In the genomic region with DNA sequence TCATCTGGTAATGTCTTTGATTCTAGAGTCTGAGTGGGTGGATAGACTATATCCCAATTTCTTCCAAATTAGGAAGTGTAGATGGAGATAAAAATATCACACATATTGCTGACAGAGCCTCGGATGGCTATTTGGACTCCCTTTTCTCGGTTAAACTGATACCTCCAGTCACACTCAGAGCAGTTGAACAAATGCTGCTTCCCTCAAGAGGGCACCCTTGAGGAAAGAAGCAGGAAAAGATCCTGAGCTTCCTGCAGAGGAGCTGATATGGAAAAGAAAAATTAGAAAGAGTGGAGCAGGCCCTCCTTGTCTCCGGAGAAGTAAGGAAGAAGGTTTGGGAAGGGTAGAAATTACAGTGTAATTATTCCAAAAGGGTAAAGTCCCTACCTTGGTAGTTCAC, we compare ENCODE assay signal across 11 cellular contexts.
A peak's percentile ranks its signal among the peaks of the same experiment; 100 is the strongest.
DNase-seq lines count a peak whose midpoint lies in the region; ATAC-seq, FAIRE-seq and TF ChIP-seq lines count a peak whose summit lies in the region.
"Had no signal": no experiment of that assay in that cellular context is flagged by ENCODE, and none has a peak within 500 bp of the region (broad histone marks: within the 10 kb centered on the region; RNA-seq: fewer than 3 reads in every experiment).

No MANE protein-coding gene starts in this region.

- no peaks in the 10 kb centered on the region for H3K9me3 ChIP-seq in small intestine (ENCODE audit: control insufficient read depth, low read depth)
- no peaks in the 10 kb centered on the region for H3K9me3 ChIP-seq in smooth muscle cell (replicated peaks; ENCODE audit: low read depth)
- H3K9me3 ChIP-seq: lower lobe of right lung, upper lobe of left lung had no signal

- no peaks in the 10 kb centered on the region for H4K20me1 ChIP-seq in smooth muscle cell (ENCODE audit: low read depth)

- WGBS in small intestine, 3 donors: 18 to 48% (median 36%) methylated on average over 3 of the region's 3 CpGs
- WGBS in smooth muscle cell (ENCODE audit: low lambda C conversion rate): 60% methylated on average over 3 of the region's 3 CpGs

- H2AFZ ChIP-seq in smooth muscle cell (ENCODE audit: low read depth): no peak overlapping the region

- H3K27me3 ChIP-seq in foreskin keratinocyte (no peaks in the 10 kb centered on the region), small intestine (ENCODE audit: control insufficient read depth in 2 of 2, insufficient read depth in 2 of 2, low read length in 2 of 2) (no peaks in the 10 kb centered on the region), smooth muscle cell (ENCODE audit: low read depth) (no peaks in the 10 kb centered on the region)
- H3K27me3 ChIP-seq: cardiac muscle cell, upper lobe of left lung had no signal

- peak; percentile 41 for ATAC-seq in foreskin keratinocyte
- ATAC-seq: lower lobe of right lung had no signal

- H3K9ac ChIP-seq in smooth muscle cell (ENCODE audit: low read depth): no peak overlapping the region

- no peak for FAIRE-seq in small intestine (lab: Jason Lieb, UNC)

- no peaks in the 10 kb centered on the region for H3K79me2 ChIP-seq in smooth muscle cell (ENCODE audit: low read depth)

- H3K4me2 ChIP-seq in smooth muscle cell: no peak overlapping the region

- H3K4me3 ChIP-seq in small intestine (ENCODE audit: low read depth in 1 of 2, low read length in 2 of 2): no peak overlapping the region
- no peak overlapping the region for H3K4me3 ChIP-seq in smooth muscle cell
- H3K4me3 ChIP-seq: cardiac muscle cell, lower lobe of right lung, upper lobe of left lung had no signal

- no peaks in the 10 kb centered on the region for H3K4me1 ChIP-seq in foreskin keratinocyte
- H3K4me1 ChIP-seq in small intestine (ENCODE audit: control insufficient read depth in 2 of 2, insufficient read depth in 1 of 2, low read depth in 1 of 2, low read length in 1 of 2): no peaks in the 10 kb centered on the region
- no peaks in the 10 kb centered on the region for H3K4me1 ChIP-seq in smooth muscle cell (ENCODE audit: low read depth)
- H3K4me1 ChIP-seq: lower lobe of right lung, upper lobe of left lung had no signal

- H3F3A ChIP-seq in smooth muscle cell (ENCODE audit: low read depth): no peaks in the 10 kb centered on the region

- peak; percentile 5 for DNase-seq in NCI-H2227 (lab: John Stamatoyannopoulos, UW; ENCODE audit: unreplicated experiment)
- no peak for DNase-seq in NCI-H2227 treated with DMSO at 0.1 percent for 48 hours (lab: John Stamatoyannopoulos, UW)
- peak; percentile 45 for DNase-seq in OCI-M1 (lab: John Stamatoyannopoulos, UW)
- DNase-seq in foreskin keratinocyte: peak; percentile 2 to 36
- DNase-seq in small intestine: peak; percentile 46
- no peak for DNase-seq in stimulated activated CD8-positive, alpha-beta memory T cell treated with anti-CD3 and anti-CD28 coated beads, Interleukin-4, amount 100 ng/mL, for 48 hours
- no peak for DNase-seq in smooth muscle cell (lab: John Stamatoyannopoulos, UW; ENCODE audit: unreplicated experiment)
- DNase-seq in activated T-cell treated with anti-CD3 and anti-CD28 coated beads for 4 hours: no peak
- DNase-seq: lower lobe of right lung, upper lobe of left lung had no signal

- no peak overlapping the region for H3K27ac ChIP-seq in foreskin keratinocyte
- no peak overlapping the region for H3K27ac ChIP-seq in small intestine (ENCODE audit: low read depth in 1 of 2, low read length in 1 of 2)
- no peak overlapping the region for H3K27ac ChIP-seq in smooth muscle cell (ENCODE audit: low read depth)
- H3K27ac ChIP-seq: cardiac muscle cell, lower lobe of right lung, upper lobe of left lung had no signal

- H3K36me3 ChIP-seq in small intestine (ENCODE audit: control insufficient read depth in 2 of 2, insufficient read depth in 2 of 2, low read length in 2 of 2) (no peaks in the 10 kb centered on the region), smooth muscle cell (ENCODE audit: low read depth) (no peaks in the 10 kb centered on the region)
- H3K36me3 ChIP-seq: cardiac muscle cell, lower lobe of right lung, upper lobe of left lung had no signal

- TF ChIP-seq CTCF in foreskin keratinocyte (conservative IDR thresholded peaks at IDR 0.05) (peak; percentile 61), smooth muscle cell (IDR thresholded peaks at IDR 0.05; ENCODE audit: borderline replicate concordance, insufficient read depth, poor library complexity, severe bottlenecking) (no peak)

Comparison
In these comparisons a context has a peak if more than half of its experiments do, and no peak if none do; other contexts are left out.
1. DNase-seq: peak in NCI-H2227 (single experiment), OCI-M1 (single experiment), foreskin keratinocyte (2 of 2) and small intestine (single experiment); none in NCI-H2227 treated with DMSO at 0.1 percent for 48 hours (single experiment), stimulated activated CD8-positive, alpha-beta memory T cell treated with anti-CD3 and anti-CD28 coated beads, Interleukin-4, amount 100 ng/mL, for 48 hours (single experiment), smooth muscle cell (single experiment) and activated T-cell treated with anti-CD3 and anti-CD28 coated beads for 4 hours (single experiment).